ENCODE assay signal across 23 cellular contexts in the genomic region with DNA sequence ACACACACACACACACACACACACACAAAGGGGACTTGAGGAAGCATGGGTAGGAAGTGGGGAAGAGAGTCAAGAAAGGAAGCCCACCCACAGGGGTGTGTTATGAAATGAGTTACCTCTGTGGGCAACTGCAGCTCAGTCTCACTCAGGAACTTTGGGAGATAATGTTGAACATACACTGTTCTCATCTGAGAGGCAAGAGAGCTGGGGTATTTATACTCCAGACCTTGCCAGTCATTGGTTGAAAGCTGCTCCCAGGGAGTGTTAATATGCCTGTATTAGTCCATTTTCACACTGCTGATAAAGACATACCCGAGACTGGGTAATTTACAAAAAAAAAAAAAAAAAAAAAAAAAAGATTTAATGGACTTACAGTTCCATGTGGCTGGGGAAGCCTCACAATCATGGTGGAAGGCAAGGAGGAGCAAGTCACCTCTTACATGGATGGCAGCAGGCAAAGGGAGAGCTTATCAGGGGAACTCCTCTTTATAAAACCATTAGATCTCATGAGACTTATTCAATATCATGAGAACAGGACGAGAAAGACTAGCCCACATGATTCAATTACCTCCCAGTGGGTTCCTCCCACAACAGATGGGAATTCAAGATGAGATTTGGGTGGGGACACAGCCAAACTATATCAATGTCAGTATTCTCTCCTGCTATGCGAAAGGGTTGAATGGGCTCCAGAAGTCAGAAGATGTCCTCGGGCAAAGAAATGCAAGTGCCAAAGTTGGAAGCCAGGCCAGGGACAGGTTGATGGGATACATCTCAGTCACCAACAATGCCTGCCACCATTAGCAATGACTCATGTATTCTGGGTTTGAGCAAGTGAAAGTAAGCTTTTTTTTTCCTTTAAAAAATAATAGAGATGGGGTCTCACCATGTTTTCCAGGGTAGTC.
"Had no signal": no experiment of that assay in that cellular context is flagged by ENCODE, and none has a peak within 500 bp of the region (broad histone marks: within the 10 kb centered on the region; RNA-seq: fewer than 3 reads in every experiment).

No MANE protein-coding gene starts in this region.

- H3K4me3 Mint-ChIP-seq: mesothelial cell of epicardium; naive thymus-derived CD4-positive, alpha-beta T cell; nephron; neural progenitor cell; stimulated activated memory B cell treated with anti-CD40 and anti-IgM and Interleukin-4, amounts not matched to agents 10 μg/mL and 1 μg/mL and 100 μg/mL, for 72 hours; type B pancreatic cell had no signal

- H3K27me3 Mint-ChIP-seq: stimulated activated memory B cell treated with anti-CD40 and anti-IgM and Interleukin-4, amounts not matched to agents 10 μg/mL and 1 μg/mL and 100 μg/mL, for 72 hours; type B pancreatic cell had no signal

- ATAC-seq: foreskin keratinocyte; heart right ventricle; left cardiac atrium; left lung; mucosa of descending colon; naive thymus-derived CD4-positive, alpha-beta T cell; right cardiac atrium; stimulated activated memory B cell treated with anti-CD40 and anti-IgM and Interleukin-4, amounts not matched to agents 10 μg/mL and 1 μg/mL and 100 μg/mL, for 72 hours; stimulated activated naive CD8-positive, alpha-beta T cell treated with anti-CD3 and anti-CD28 coated beads, Interleukin-15, Interleukin-2, amounts not matched to agents 100 U/mL and 50 U/mL, for 24 hours had no signal

- DNase-seq: dermis blood vessel endothelial cell; effector memory CD4-positive, alpha-beta T cell; foreskin keratinocyte; glutamatergic neuron; heart right ventricle; hippocampal formation; left cardiac atrium; left lung; mesenchymal stem cell; mucosa of descending colon; naive thymus-derived CD4-positive, alpha-beta T cell; right cardiac atrium; spleen; stimulated activated CD4-positive, alpha-beta T cell treated with anti-CD3 and anti-CD28 coated beads, Interleukin-4, amount 100 ng/mL, for 4 hours; stimulated activated naive CD8-positive, alpha-beta T cell treated with anti-CD3 and anti-CD28 coated beads, Interleukin-15, Interleukin-2, amounts not matched to agents 100 U/mL and 50 U/mL, for 24 hours; substantia nigra; testis; tibial artery had no signal

- H3K4me1 Mint-ChIP-seq: mesothelial cell of epicardium; nephron; stimulated activated memory B cell treated with anti-CD40 and anti-IgM and Interleukin-4, amounts not matched to agents 10 μg/mL and 1 μg/mL and 100 μg/mL, for 72 hours had no signal

- H3K27ac Mint-ChIP-seq: mesothelial cell of epicardium; naive thymus-derived CD4-positive, alpha-beta T cell; nephron; neural progenitor cell; stimulated activated memory B cell treated with anti-CD40 and anti-IgM and Interleukin-4, amounts not matched to agents 10 μg/mL and 1 μg/mL and 100 μg/mL, for 72 hours; type B pancreatic cell had no signal

- H3K36me3 Mint-ChIP-seq: type B pancreatic cell had no signal
